8 cellular contexts compared by ENCODE assay signal in the genomic region with DNA sequence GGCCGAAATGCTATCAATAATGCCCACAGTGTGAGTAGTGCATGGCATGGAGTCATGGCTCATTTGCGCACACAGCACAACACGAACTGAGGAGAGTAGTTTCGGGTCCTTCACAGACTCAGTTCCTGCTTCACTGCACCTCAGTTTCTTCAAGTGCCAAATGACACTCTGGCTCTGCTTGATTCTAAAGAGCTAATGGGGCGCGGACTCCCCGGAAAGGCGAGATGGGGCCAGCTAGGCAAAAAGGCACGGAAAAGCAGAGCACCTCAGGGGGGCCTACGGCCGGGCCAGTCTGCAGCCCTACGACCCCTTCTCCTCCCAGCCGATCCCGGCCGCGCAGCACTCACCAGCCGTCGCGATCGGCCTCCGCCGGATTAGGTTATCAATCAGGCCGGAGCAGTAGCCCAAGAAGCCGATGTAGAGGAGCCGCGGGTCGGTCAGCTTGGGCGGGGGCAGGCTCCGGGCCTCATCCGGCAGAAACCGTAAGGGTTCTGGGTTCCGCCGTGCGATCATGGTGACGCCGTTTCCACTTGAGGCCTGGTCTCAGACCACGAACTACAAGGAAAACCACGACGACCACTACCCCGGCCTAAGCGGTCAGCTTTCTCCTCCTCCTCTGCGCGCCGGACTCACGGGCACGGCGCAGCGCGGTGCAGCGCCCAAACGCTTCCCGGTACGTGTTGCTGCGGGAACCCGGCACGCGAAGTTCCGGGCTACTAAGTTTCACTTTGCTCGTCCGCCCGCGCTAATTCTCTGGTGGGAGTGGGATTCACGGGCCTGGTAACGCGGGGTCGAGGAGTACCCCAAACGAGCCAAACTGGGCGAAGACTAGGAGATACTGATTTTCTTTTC. TPM values are rescaled to one million over a fixed set of nuclear protein-coding genes. Genes with fewer than 3 reads are reported as not detected.
DNase-seq lines count a peak whose midpoint lies in the region; ATAC-seq and TF ChIP-seq lines count a peak whose summit lies in the region.

A gene (minus strand): TSS at position 631 of the 852 bp plus-strand sequence. CDS start 118 bp downstream, at position 513.

- peak within 1 kb of the TSS; percentile 93 for H3K4me3 ChIP-seq in AG10803 (ENCODE audit: low read length)

- CTCF ChIA-PET in activated CD4-positive, alpha-beta T cell treated with anti-CD3 and anti-CD28 coated beads, Interleukin-2, amount 10 ng/mL, durations not matched to agents 7 days and 5 days (lab: Charles Lee): interaction anchor here (1.0 to 2.7 kb wide), 6 partner anchors 9 to 485 kb away, joined by 3 to 10 read pairs (median 4); no protein-coding TSS in a partner anchor

- no peak for TF ChIP-seq CTCF in AG10803 (conservative IDR thresholded peaks at IDR 0.05; ENCODE audit: low read length)

- H3K4me3 Mint-ChIP-seq in activated CD4-positive, alpha-beta T cell treated with anti-CD3 and anti-CD28 coated beads, Interleukin-2, amount 10 ng/mL, durations not matched to agents 7 days and 5 days: peak within 1 kb of the TSS; percentile 90
- H3K4me3 Mint-ChIP-seq in dendritic cell treated with granulocyte-macrophage colony-stimulating factor and Interleukin-4, amounts not matched to agents 40 ng/mL and 50 ng/mL, for 4 days: peak within 1 kb of the TSS; percentile 82

- no peaks in the 10 kb centered on the region for H3K27me3 Mint-ChIP-seq in activated CD4-positive, alpha-beta T cell treated with anti-CD3 and anti-CD28 coated beads, Interleukin-2, amount 10 ng/mL, durations not matched to agents 7 days and 5 days
- no peaks in the 10 kb centered on the region for H3K27me3 Mint-ChIP-seq in dendritic cell treated with granulocyte-macrophage colony-stimulating factor and Interleukin-4, amounts not matched to agents 40 ng/mL and 50 ng/mL, for 4 days

- peaks cover 55% of the 10 kb centered on the region for H3K4me1 Mint-ChIP-seq in activated CD4-positive, alpha-beta T cell treated with anti-CD3 and anti-CD28 coated beads, Interleukin-2, amount 10 ng/mL, durations not matched to agents 7 days and 5 days
- peaks cover 39% of the 10 kb centered on the region for H3K4me1 Mint-ChIP-seq in dendritic cell treated with granulocyte-macrophage colony-stimulating factor and Interleukin-4, amounts not matched to agents 40 ng/mL and 50 ng/mL, for 4 days (ENCODE audit: low read depth)

- DNase-seq in AG10803 (ENCODE audit: low read depth): peak; percentile 83
- DNase-seq in NCI-H524 treated with DMSO at 0.1 percent for 48 hours (lab: John Stamatoyannopoulos, UW): peak; percentile 14
- DNase-seq in activated CD4-positive, alpha-beta T cell treated with anti-CD3 and anti-CD28 coated beads, Interleukin-2, amount 10 ng/mL, durations not matched to agents 7 days and 5 days: peak; percentile 69
- DNase-seq in left lobe of liver (ENCODE audit: low spot score): peak; percentile 81
- DNase-seq in stimulated activated CD4-positive, alpha-beta T cell treated with anti-CD3 and anti-CD28 coated beads, Interleukin-2, amount 100 ng/mL, for 24 hours: peak; percentile 73 to 78

- POLR2A ChIA-PET in activated CD4-positive, alpha-beta T cell treated with anti-CD3 and anti-CD28 coated beads, Interleukin-2, amount 10 ng/mL, durations not matched to agents 7 days and 5 days (lab: Charles Lee): interaction anchor here (0.6 kb wide), 1 partner anchor 57 kb away, joined by 5 read pairs; no protein-coding TSS in a partner anchor

- intact Hi-C loops in dendritic cell treated with granulocyte-macrophage colony-stimulating factor and Interleukin-4, amounts not matched to agents 40 ng/mL and 50 ng/mL, for 4 days (cut with micrococcal nuclease): no loop called here

- peak within 1 kb of the TSS; percentile 92 for H3K27ac Mint-ChIP-seq in activated CD4-positive, alpha-beta T cell treated with anti-CD3 and anti-CD28 coated beads, Interleukin-2, amount 10 ng/mL, durations not matched to agents 7 days and 5 days
- peak within 1 kb of the TSS; percentile 88 for H3K27ac Mint-ChIP-seq in dendritic cell treated with granulocyte-macrophage colony-stimulating factor and Interleukin-4, amounts not matched to agents 40 ng/mL and 50 ng/mL, for 4 days

- ATAC-seq in GM19025 (IDR thresholded peaks at IDR 0.05; ENCODE audit: low read depth, unreplicated experiment) (peak; percentile 86), HG03354 (IDR thresholded peaks at IDR 0.05; ENCODE audit: poor library complexity, severe bottlenecking, unreplicated experiment) (peak; percentile 78), left lobe of liver (peak; percentile 96)

- no peaks in the 10 kb centered on the region for H3K9me3 Mint-ChIP-seq in activated CD4-positive, alpha-beta T cell treated with anti-CD3 and anti-CD28 coated beads, Interleukin-2, amount 10 ng/mL, durations not matched to agents 7 days and 5 days
- H3K9me3 Mint-ChIP-seq in dendritic cell treated with granulocyte-macrophage colony-stimulating factor and Interleukin-4, amounts not matched to agents 40 ng/mL and 50 ng/mL, for 4 days: no peaks in the 10 kb centered on the region

- H3K36me3 Mint-ChIP-seq in activated CD4-positive, alpha-beta T cell treated with anti-CD3 and anti-CD28 coated beads, Interleukin-2, amount 10 ng/mL, durations not matched to agents 7 days and 5 days (ENCODE audit: low read depth): peaks cover 26% of the 10 kb centered on the region
- peaks cover 35% of the 10 kb centered on the region for H3K36me3 Mint-ChIP-seq in dendritic cell treated with granulocyte-macrophage colony-stimulating factor and Interleukin-4, amounts not matched to agents 40 ng/mL and 50 ng/mL, for 4 days (ENCODE audit: low read depth)

RNA-seq across cellular contexts. Expression of the gene that starts here (rescaled TPM):
- 100 to 1,000 TPM; 182 to 220 TPM for total RNA-seq in activated CD4-positive, alpha-beta T cell treated with anti-CD3 and anti-CD28 coated beads, Interleukin-2, amount 10 ng/mL, durations not matched to agents 7 days and 5 days
- total RNA-seq in left lobe of liver: 210 TPM

Comparison
In these comparisons a context has a peak if more than half of its experiments do, and no peak if none do; other contexts are left out.
1. Peak in every context shown above with its lines: DNase-seq, ATAC-seq and H3K4me3 ChIP-seq.
2. DNase-seq: peak in every context shown above with its lines; median percentile 83 in AG10803; 81 in left lobe of liver; 76 in stimulated activated CD4-positive, alpha-beta T cell treated with anti-CD3 and anti-CD28 coated beads, Interleukin-2, amount 100 ng/mL, for 24 hours; 69 in activated CD4-positive, alpha-beta T cell treated with anti-CD3 and anti-CD28 coated beads, Interleukin-2, amount 10 ng/mL, durations not matched to agents 7 days and 5 days; 14 in NCI-H524 treated with DMSO at 0.1 percent for 48 hours.